Comparison of ENCODE assay signal across 11 cellular contexts in the genomic region with DNA sequence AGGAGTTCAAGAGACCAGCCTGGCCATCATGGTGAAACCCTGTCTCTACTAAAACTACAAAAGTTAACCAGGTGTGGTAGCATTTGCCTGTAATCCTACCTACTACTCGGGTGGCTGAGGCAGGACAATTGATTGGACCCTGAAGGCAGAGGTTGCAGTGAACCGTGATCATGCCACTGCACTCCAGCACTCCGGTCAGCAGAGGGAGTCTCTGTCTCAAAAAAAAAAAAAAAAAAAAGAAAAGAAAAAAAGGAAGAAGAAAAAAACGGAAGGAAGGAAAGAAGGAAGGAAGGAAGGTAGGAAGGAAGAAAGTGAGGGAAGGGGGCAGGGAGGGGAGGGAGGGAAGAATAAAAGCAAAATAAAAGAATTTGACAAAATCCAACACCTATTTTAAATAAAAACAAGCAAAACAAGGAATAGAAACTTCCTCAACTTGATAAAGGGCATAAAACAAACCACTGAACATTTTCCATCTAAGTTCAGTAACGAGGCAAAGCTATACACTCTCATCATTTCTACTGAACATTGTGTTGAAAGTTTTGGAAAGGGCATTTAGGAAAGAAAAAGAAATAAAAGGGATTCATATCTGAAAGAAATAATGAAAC.
DNase-seq lines count a peak whose midpoint lies in the region; ATAC-seq, FAIRE-seq and TF ChIP-seq lines count a peak whose summit lies in the region.
"Had no signal": no experiment of that assay in that cellular context is flagged by ENCODE, and none has a peak within 500 bp of the region (broad histone marks: within the 10 kb centered on the region; RNA-seq: fewer than 3 reads in every experiment).

No MANE protein-coding gene starts in this region.

- no peak overlapping the region for H3K9ac ChIP-seq in fibroblast of lung (ENCODE audit: insufficient read depth, low read length)

- no peak overlapping the region for H3K4me3 Mint-ChIP-seq in activated CD4-positive, alpha-beta T cell treated with anti-CD3 and anti-CD28 coated beads for 36 hours

- peaks cover 5% of the 10 kb centered on the region for H3K9me3 Mint-ChIP-seq in activated CD4-positive, alpha-beta T cell treated with anti-CD3 and anti-CD28 coated beads for 36 hours (ENCODE audit: low read depth)

- no peak overlapping the region for H3K27ac ChIP-seq in left ventricle myocardium inferior (replicated peaks)
- no peak overlapping the region for H3K27ac ChIP-seq in heart left ventricle
- no peak overlapping the region for H3K27ac ChIP-seq in fibroblast of lung (ENCODE audit: insufficient read depth, low read length)
- H3K27ac ChIP-seq: spleen had no signal

- POLR2A ChIA-PET in activated CD4-positive, alpha-beta T cell treated with anti-CD3 and anti-CD28 coated beads for 36 hours (lab: Charles Lee), result no interaction called here

- H3K4me3 ChIP-seq in left ventricle myocardium inferior (no peak overlapping the region), heart left ventricle (no peak overlapping the region), fibroblast of lung (replicated peaks in 1 of 4; ENCODE audit: control extremely low read depth in 1 of 4, insufficient read depth in 1 of 4, low read depth in 3 of 4, low read length in 4 of 4) (no peak overlapping the region)
- H3K4me3 ChIP-seq: spleen had no signal

- intact Hi-C loops in left ventricle myocardium inferior (cut with micrococcal nuclease), result no loop called here
- intact Hi-C loops in heart left ventricle (cut with DNase I), result no loop called here
- intact Hi-C loops in activated CD4-positive, alpha-beta T cell treated with anti-CD3 and anti-CD28 coated beads for 36 hours (cut with DNase I, micrococcal nuclease), result no loop called here

- WGBS in heart left ventricle, 4 donors, result 26 to 38% (median 32%) methylated on average over 5 of the region's 5 CpGs

- CTCF ChIA-PET in activated CD4-positive, alpha-beta T cell treated with anti-CD3 and anti-CD28 coated beads for 36 hours (lab: Charles Lee), result no interaction called here

- ATAC-seq in heart left ventricle (no peak), GM19351 (IDR thresholded peaks at IDR 0.05; ENCODE audit: unreplicated experiment) (no peak)
- ATAC-seq in activated CD4-positive, alpha-beta T cell treated with anti-CD3 and anti-CD28 coated beads for 36 hours, result no peak
- ATAC-seq: left colon had no signal

- H3K79me2 ChIP-seq in fibroblast of lung (ENCODE audit: control insufficient read depth, insufficient read depth, low read length), result no peaks in the 10 kb centered on the region

- H4K20me1 ChIP-seq in fibroblast of lung (ENCODE audit: control insufficient read depth, extremely low read depth, insufficient read depth, low read length), result no peaks in the 10 kb centered on the region

- H3K4me2 ChIP-seq in fibroblast of lung (ENCODE audit: extremely low read depth, insufficient read depth, low read length), result no peak overlapping the region

- H2AFZ ChIP-seq in fibroblast of lung (ENCODE audit: low read length), result no peak overlapping the region

- DNase-seq in left ventricle myocardium inferior (no peak), heart left ventricle (no peak), OCI-M1 (lab: John Stamatoyannopoulos, UW) (peak; percentile 65), fibroblast of lung (ENCODE audit: low read depth in 2 of 2) (peak in 1 of 2 donors; percentile 12), urothelium cell line (ENCODE audit: low spot score) (peak; percentile 15), HuH-7.5 (ENCODE audit: low spot score) (no peak)
- no peak for DNase-seq in activated CD4-positive, alpha-beta T cell treated with anti-CD3 and anti-CD28 coated beads for 36 hours
- DNase-seq: left colon, NCI-H510A, spleen had no signal

- TF ChIP-seq CTCF in left ventricle myocardium inferior (IDR thresholded peaks at IDR 0.05; ENCODE audit: borderline replicate concordance) (peak; percentile 24), heart left ventricle (IDR thresholded peaks at IDR 0.05) (peak in 5 of 12 donors; percentile 7 to 33 (median 21)), fibroblast of lung (conservative IDR thresholded peaks at IDR 0.05 in 1 of 2, IDR thresholded peaks at IDR 0.05 in 1 of 2; ENCODE audit: low read depth in 1 of 2, low read length in 2 of 2) (peak; percentile 28 to 50)

- H3K4me1 ChIP-seq in left ventricle myocardium inferior (no peaks in the 10 kb centered on the region), heart left ventricle (no peaks in the 10 kb centered on the region), fibroblast of lung (ENCODE audit: control insufficient read depth, extremely low read depth, insufficient read depth, low read length) (no peaks in the 10 kb centered on the region)
- H3K4me1 ChIP-seq: spleen had no signal

- H3K9me3 ChIP-seq in left ventricle myocardium inferior (replicated peaks) (peaks cover 4% of the 10 kb centered on the region), heart left ventricle (peaks cover 0 to 7% (median 0%) of the 10 kb centered on the region in 12 donors), fibroblast of lung (ENCODE audit: control insufficient read depth, insufficient read depth, low read depth, low read length) (no peaks in the 10 kb centered on the region)

- no peak overlapping the region for H3K27ac Mint-ChIP-seq in activated CD4-positive, alpha-beta T cell treated with anti-CD3 and anti-CD28 coated beads for 36 hours

- H3K36me3 Mint-ChIP-seq in activated CD4-positive, alpha-beta T cell treated with anti-CD3 and anti-CD28 coated beads for 36 hours (ENCODE audit: low read depth), result no peaks in the 10 kb centered on the region

- no peaks in the 10 kb centered on the region for H3K27me3 Mint-ChIP-seq in activated CD4-positive, alpha-beta T cell treated with anti-CD3 and anti-CD28 coated beads for 36 hours

- TF ChIP-seq POLR2A in heart left ventricle (IDR thresholded peaks at IDR 0.05), result no peak

- no peaks in the 10 kb centered on the region for H3K4me1 Mint-ChIP-seq in activated CD4-positive, alpha-beta T cell treated with anti-CD3 and anti-CD28 coated beads for 36 hours

- no peaks in the 10 kb centered on the region for H3K27me3 ChIP-seq in left ventricle myocardium inferior (ENCODE audit: low read depth)
- H3K27me3 ChIP-seq in heart left ventricle, result no peaks in the 10 kb centered on the region
- no peaks in the 10 kb centered on the region for H3K27me3 ChIP-seq in fibroblast of lung (ENCODE audit: control insufficient read depth, insufficient read depth, low read length)
- H3K27me3 ChIP-seq: spleen had no signal

- FAIRE-seq in urothelium cell line (lab: Jason Lieb, UNC), result no peak

- H3K36me3 ChIP-seq in left ventricle myocardium inferior (no peaks in the 10 kb centered on the region), heart left ventricle (no peaks in the 10 kb centered on the region), fibroblast of lung (ENCODE audit: control insufficient read depth, insufficient read depth, low read length) (no peaks in the 10 kb centered on the region)
- H3K36me3 ChIP-seq: spleen had no signal

Comparison
In these comparisons a context has a peak if more than half of its experiments do, and no peak if none do; other contexts are left out.
1. DNase-seq: peak in OCI-M1 (single experiment) and urothelium cell line (single experiment); none in left ventricle myocardium inferior (single experiment), heart left ventricle (0 of 5), activated CD4-positive, alpha-beta T cell treated with anti-CD3 and anti-CD28 coated beads for 36 hours (single experiment) and HuH-7.5 (single experiment).